34 cellular contexts compared by ENCODE assay signal in genomic region chr1:171597203-171597602, GRCh38. TPM values are rescaled to one million over a fixed set of nuclear protein-coding genes. Genes with fewer than 3 reads are reported as not detected.
DNase-seq lines count a peak whose midpoint lies in the region; ATAC-seq, FAIRE-seq and TF ChIP-seq lines count a peak whose summit lies in the region.
"Had no signal": no experiment of that assay in that cellular context is flagged by ENCODE, and none has a peak within 500 bp of the region (broad histone marks: within the 10 kb centered on the region; RNA-seq: fewer than 3 reads in every experiment).

No MANE protein-coding gene starts in this region.

- no peaks in the 10 kb centered on the region for H4K20me1 ChIP-seq in HepG2 (ENCODE audit: insufficient read depth, low read length)

- no TSS peak for BruUV-seq in HepG2 (replicated peaks; lab: Mats Ljungman, UMichigan)

- intact Hi-C loops in HepG2 (cut with micrococcal nuclease; ENCODE audit: unreplicated experiment) = no loop called here
- intact Hi-C loops in body of pancreas (cut with DNase I) = no loop called here

- H3K36me3 ChIP-seq in HepG2 (replicated peaks in 1 of 2; ENCODE audit: control insufficient read depth in 1 of 2, insufficient read depth in 2 of 2, low read length in 2 of 2) = peaks cover under 1 to 4% of the 10 kb centered on the region in 2 experiments; a peak in 2 of 5 replicates
- H3K36me3 ChIP-seq in body of pancreas (replicated peaks in 1 of 2; ENCODE audit: insufficient read depth in 1 of 2, low read depth in 2 of 2) = no peaks in the 10 kb centered on the region

- H3K27ac Mint-ChIP-seq in T-helper 17 cell = peak overlapping the region; percentile 9
- H3K27ac Mint-ChIP-seq: GM23338, HFFc6 had no signal

- H3K79me2 ChIP-seq in HepG2 (ENCODE audit: insufficient read depth, low read length) = no peaks in the 10 kb centered on the region

- peak; percentile 6 to 17 for DNase-seq in AML-193 (lab: John Stamatoyannopoulos, UW)
- DNase-seq in HL-60 (ENCODE audit: low read depth in 1 of 2, low spot score in 1 of 2) = peak; percentile 30 to 51
- DNase-seq in T-helper 17 cell = no peak
- DNase-seq in HepG2 (ENCODE audit: low spot score) = no peak
- DNase-seq in body of pancreas = no peak
- no peak for DNase-seq in foreskin keratinocyte
- DNase-seq: activated B cell treated with CpG ODN at 0.5 μM for 24 hours; activated CD4-positive, alpha-beta T cell treated with anti-CD3 and anti-CD28 coated beads, Interleukin-2, amount 10 ng/mL, durations not matched to agents 7 days and 5 days; activated gamma-delta T cell; activated T-cell treated with anti-CD3 and anti-CD28 coated beads, Interleukin-2, amount 50 U/mL, for 4 hours; Calu3; dermis blood vessel endothelial cell; heart right ventricle; HFFc6; NCI-H1105 treated with DMSO at 0.1 percent for 48 hours; NCI-H1930; NCI-H524; Peyer's patch; SHP77; stimulated activated naive B cell treated with anti-CD40 and anti-IgM and Interleukin-4, amounts not matched to agents 10 μg/mL and 1 μg/mL and 100 μg/mL, for 72 hours; substantia nigra; trophoblast cell had no signal

- H3K4me1 ChIP-seq in HepG2 (ENCODE audit: insufficient read depth, low read length) (no peaks in the 10 kb centered on the region), body of pancreas (no peaks in the 10 kb centered on the region), foreskin keratinocyte (no peaks in the 10 kb centered on the region)
- H3K4me1 ChIP-seq: Peyer's patch had no signal

- TF ChIP-seq EP300 in HepG2 (IDR thresholded peaks at IDR 0.05; ENCODE audit: low read depth in 2 of 2, low read length in 2 of 2) (no peak), HepG2 (CRISPR knock-in tag; IDR thresholded peaks at IDR 0.05; ENCODE audit: borderline replicate concordance) (no peak)

- no peak for TF ChIP-seq CTCF in HL-60 (IDR thresholded peaks at IDR 0.05; ENCODE audit: insufficient read depth, low read length)
- TF ChIP-seq CTCF in HepG2 (CRISPR knock-in tag; IDR thresholded peaks at IDR 0.05) = no peak
- no peak for TF ChIP-seq CTCF in body of pancreas (IDR thresholded peaks at IDR 0.05)
- TF ChIP-seq CTCF in foreskin keratinocyte (conservative IDR thresholded peaks at IDR 0.05) = no peak

- no peak overlapping the region for H3K4me2 ChIP-seq in HepG2 (ENCODE audit: low read depth, low read length)
- H3K4me2 ChIP-seq: GM23338 had no signal

- H3K4me3 Mint-ChIP-seq in T-helper 17 cell = no peak overlapping the region
- H3K4me3 Mint-ChIP-seq: activated B cell treated with CpG ODN at 0.5 μM for 24 hours; activated CD4-positive, alpha-beta T cell treated with anti-CD3 and anti-CD28 coated beads, Interleukin-2, amount 10 ng/mL, durations not matched to agents 7 days and 5 days; activated T-cell treated with anti-CD3 and anti-CD28 coated beads, Interleukin-2, amount 50 U/mL, for 4 hours; GM23338; HFFc6; nephron; stimulated activated naive B cell treated with anti-CD40 and anti-IgM and Interleukin-4, amounts not matched to agents 10 μg/mL and 1 μg/mL and 100 μg/mL, for 72 hours had no signal

- no peak for FAIRE-seq in HepG2 (lab: Jason Lieb, UNC)
- FAIRE-seq: frontal cortex, keratinocyte had no signal

- in situ Hi-C loops in HepG2 (cut with HindIII; ENCODE audit: extremely low pct_ligation_motif_present, low pct_unique_long_range_greater_than_20kb) = no loop called here

- H2AFZ ChIP-seq in HepG2 (ENCODE audit: low read length) = no peak overlapping the region
- H2AFZ ChIP-seq: GM23338 had no signal

- WGBS in HepG2 (ENCODE audit: low lambda C conversion rate) = 59% methylated on average over 1 of the region's 1 CpG
- 63 to 89% methylated on average over 1 of the region's 1 CpG for WGBS in body of pancreas, 2 donors

- peaks cover 2% of the 10 kb centered on the region for H3K4me1 Mint-ChIP-seq in T-helper 17 cell
- H3K4me1 Mint-ChIP-seq: activated B cell treated with CpG ODN at 0.5 μM for 24 hours; activated CD4-positive, alpha-beta T cell treated with anti-CD3 and anti-CD28 coated beads, Interleukin-2, amount 10 ng/mL, durations not matched to agents 7 days and 5 days; GM23338; nephron had no signal

- no peak for TF ChIP-seq POLR2A in HepG2 (IDR thresholded peaks at IDR 0.05; ENCODE audit: insufficient read depth in 1 of 2, low read depth in 2 of 2, low read length in 2 of 2)
- no peak for TF ChIP-seq POLR2A in body of pancreas (IDR thresholded peaks at IDR 0.05)

- H3K9me3 ChIP-seq in T-helper 17 cell (ENCODE audit: control insufficient read depth, low read length, poor library complexity, severe bottlenecking) (no peaks in the 10 kb centered on the region), HepG2 (ENCODE audit: low read length) (no peaks in the 10 kb centered on the region), body of pancreas (no peaks in the 10 kb centered on the region)
- H3K9me3 ChIP-seq: heart right ventricle, Peyer's patch had no signal

- POLR2A ChIA-PET in HepG2 (lab: Yijun Ruan, JAX) = no interaction called here

- no peaks in the 10 kb centered on the region for H3K27me3 Mint-ChIP-seq in T-helper 17 cell
- H3K27me3 Mint-ChIP-seq: activated B cell treated with CpG ODN at 0.5 μM for 24 hours; activated CD4-positive, alpha-beta T cell treated with anti-CD3 and anti-CD28 coated beads, Interleukin-2, amount 10 ng/mL, durations not matched to agents 7 days and 5 days; stimulated activated naive B cell treated with anti-CD40 and anti-IgM and Interleukin-4, amounts not matched to agents 10 μg/mL and 1 μg/mL and 100 μg/mL, for 72 hours had no signal

- TF ChIP-seq RAD21 in HepG2 (CRISPR knock-in tag; IDR thresholded peaks at IDR 0.05) = no peak

- H3K4me3 ChIP-seq in HL-60 (replicated peaks; ENCODE audit: insufficient read depth, low read length) (no peak overlapping the region), HepG2 (replicated peaks in 1 of 3; ENCODE audit: insufficient read depth in 1 of 3, low read depth in 2 of 3, low read length in 3 of 3) (no peak overlapping the region), body of pancreas (no peak overlapping the region)
- H3K4me3 ChIP-seq: GM23338, heart right ventricle, lung, Peyer's patch had no signal

- ATAC-seq in T-helper 17 cell = no peak
- peak; percentile 14; the same call in 1 of the 3 replicates for ATAC-seq in HepG2
- ATAC-seq in HG02840 (IDR thresholded peaks at IDR 0.05; ENCODE audit: low FRiP score, unreplicated experiment) = no peak
- ATAC-seq in body of pancreas = no peak
- no peak for ATAC-seq in foreskin keratinocyte
- ATAC-seq: activated T-cell treated with anti-CD3 and anti-CD28 coated beads, Interleukin-2, amount 50 U/mL, for 4 hours; esophagus mucosa; GM23338; heart right ventricle; stimulated activated naive B cell treated with anti-CD40 and anti-IgM and Interleukin-4, amounts not matched to agents 10 μg/mL and 1 μg/mL and 100 μg/mL, for 72 hours had no signal

- no peak overlapping the region for H3K27ac ChIP-seq in HL-60 (replicated peaks)
- no peak overlapping the region for H3K27ac ChIP-seq in HepG2 (ENCODE audit: extremely low read length, insufficient read depth, low read length)
- H3K27ac ChIP-seq in body of pancreas = no peak overlapping the region
- H3K27ac ChIP-seq in foreskin keratinocyte = no peak overlapping the region
- H3K27ac ChIP-seq: C4-2B, heart right ventricle, Peyer's patch had no signal

- H3K9ac ChIP-seq in HepG2 (ENCODE audit: insufficient read depth, low read depth, low read length) = no peak overlapping the region

- CTCF ChIA-PET in HepG2 (lab: Yijun Ruan, JAX; ENCODE audit: low intra/inter-chr PET ratio, low total read pairs) = no interaction called here

- peaks cover 2% of the 10 kb centered on the region for H3K36me3 Mint-ChIP-seq in T-helper 17 cell (ENCODE audit: low read depth)

- H3K27me3 ChIP-seq in HL-60 (ENCODE audit: insufficient read depth, poor library complexity, severe bottlenecking) (no peaks in the 10 kb centered on the region), HepG2 (ENCODE audit: control insufficient read depth in 1 of 2, insufficient read depth in 2 of 2, low read length in 2 of 2) (no peaks in the 10 kb centered on the region), body of pancreas (no peaks in the 10 kb centered on the region), foreskin keratinocyte (no peaks in the 10 kb centered on the region)
- H3K27me3 ChIP-seq: heart right ventricle, Peyer's patch had no signal

RNA-seq across cellular contexts. Expression of gene MYOCOS, which starts 24.8 kb away (rescaled TPM):
- total RNA-seq in T-helper 17 cell (under 1 TPM in 1 of 2 donors, not detected in 1; 0.16 TPM), HepG2 (2016; rRNA removed; fragmentation: Illumina TruSeq; extraction: Trizol) (not detected in 2 replicates), body of pancreas (not detected), foreskin keratinocyte (0.07 TPM in 1 of 2 replicates, not detected in the other)
- not detected in 2 replicates for total RNA-seq in HepG2 (2016; cell fraction: cytosol; rRNA removed; fragmentation: Illumina TruSeq; extraction: Trizol; ENCODE audit: low read depth)
- total RNA-seq in HepG2 (2016; cell fraction: insoluble cytoplasmic fraction; rRNA removed; fragmentation: Illumina TruSeq; extraction: Trizol) = not detected in 2 replicates
- total RNA-seq in HepG2 (2016; cell fraction: membrane; rRNA removed; fragmentation: Illumina TruSeq; extraction: Trizol) = not detected in 2 replicates
- not detected in 2 replicates for total RNA-seq in HepG2 (2016; cell fraction: nucleus; rRNA removed; fragmentation: Illumina TruSeq; extraction: Trizol)
- polyA plus RNA-seq in HepG2 (2011; rRNA removed) (not detected in 2 replicates), foreskin keratinocyte (not detected in 2 replicates)
- not detected in 2 replicates for polyA plus RNA-seq in HepG2 (2011; cell fraction: cytosol; rRNA removed)
- polyA plus RNA-seq in HepG2 (2011; cell fraction: nucleus; rRNA removed) = not detected in 2 replicates
- not detected in 2 replicates for polyA plus RNA-seq in HepG2 (2012)
- not detected in 2 replicates for polyA plus RNA-seq in HepG2 (2016; cell fraction: cytosol; fragmentation: Illumina TruSeq; extraction: Trizol; ENCODE audit: low read depth)
- not detected in 2 replicates for polyA plus RNA-seq in HepG2 (2016; cell fraction: insoluble cytoplasmic fraction; fragmentation: Illumina TruSeq; extraction: Trizol; ENCODE audit: low read depth)
- polyA plus RNA-seq in HepG2 (2016; cell fraction: membrane; fragmentation: Illumina TruSeq; extraction: Trizol; ENCODE audit: low read depth) = not detected in 2 replicates
- polyA plus RNA-seq in HepG2 (2016; cell fraction: nucleus; fragmentation: Illumina TruSeq; extraction: Trizol; ENCODE audit: insufficient read depth, low read depth) = not detected in 2 replicates
- not detected in 2 replicates for polyA minus RNA-seq in HepG2 (2011; rRNA and poly(A)+ RNA removed; ENCODE audit: low replicate concordance)
- polyA minus RNA-seq in HepG2 (2011; cell fraction: cytosol; rRNA and poly(A)+ RNA removed) = not detected in 2 replicates
- not detected in 2 replicates for polyA minus RNA-seq in HepG2 (2011; cell fraction: nucleus; rRNA and poly(A)+ RNA removed)
- total RNA-seq: Daoy, dermis blood vessel endothelial cell, esophagus mucosa, frontal cortex, GM23338, heart right ventricle, HFFc6, HT-29, lung, mononuclear cell, osteocyte, Peyer's patch had no signal
- polyA plus RNA-seq: GM23338, heart right ventricle, lung had no signal

RNA-seq across cellular contexts. Expression of gene MYOC, which starts 55.3 kb away (rescaled TPM):
- total RNA-seq in T-helper 17 cell = not detected
- total RNA-seq in HepG2 (2016; rRNA removed; fragmentation: Illumina TruSeq; extraction: Trizol) = not detected in 2 replicates
- not detected in 2 replicates for total RNA-seq in HepG2 (2016; cell fraction: cytosol; rRNA removed; fragmentation: Illumina TruSeq; extraction: Trizol; ENCODE audit: low read depth)
- total RNA-seq in HepG2 (2016; cell fraction: insoluble cytoplasmic fraction; rRNA removed; fragmentation: Illumina TruSeq; extraction: Trizol) = not detected in 2 replicates
- not detected in 2 replicates for total RNA-seq in HepG2 (2016; cell fraction: membrane; rRNA removed; fragmentation: Illumina TruSeq; extraction: Trizol)
- not detected in 2 replicates for total RNA-seq in HepG2 (2016; cell fraction: nucleus; rRNA removed; fragmentation: Illumina TruSeq; extraction: Trizol)
- polyA plus RNA-seq in HepG2 (2011; rRNA removed) = not detected in 2 replicates
- not detected in 2 replicates for polyA plus RNA-seq in HepG2 (2011; cell fraction: cytosol; rRNA removed)
- 0.10 TPM in 1 of 2 replicates, not detected in the other for polyA plus RNA-seq in HepG2 (2011; cell fraction: nucleus; rRNA removed)
- not detected in 2 replicates for polyA plus RNA-seq in HepG2 (2012)
- polyA plus RNA-seq in HepG2 (2016; cell fraction: cytosol; fragmentation: Illumina TruSeq; extraction: Trizol; ENCODE audit: low read depth) = not detected in 2 replicates
- polyA plus RNA-seq in HepG2 (2016; cell fraction: insoluble cytoplasmic fraction; fragmentation: Illumina TruSeq; extraction: Trizol; ENCODE audit: low read depth) = not detected in 2 replicates
- not detected in 2 replicates for polyA plus RNA-seq in HepG2 (2016; cell fraction: membrane; fragmentation: Illumina TruSeq; extraction: Trizol; ENCODE audit: low read depth)
- not detected in 2 replicates for polyA plus RNA-seq in HepG2 (2016; cell fraction: nucleus; fragmentation: Illumina TruSeq; extraction: Trizol; ENCODE audit: insufficient read depth, low read depth)
- not detected in 2 replicates for polyA minus RNA-seq in HepG2 (2011; rRNA and poly(A)+ RNA removed; ENCODE audit: low replicate concordance)
- polyA minus RNA-seq in HepG2 (2011; cell fraction: cytosol; rRNA and poly(A)+ RNA removed) = not detected in 2 replicates
- polyA minus RNA-seq in HepG2 (2011; cell fraction: nucleus; rRNA and poly(A)+ RNA removed) = not detected in 2 replicates
- total RNA-seq in body of pancreas = 1 to 10 TPM; 1.3 to 5.4 TPM
- not detected in 2 replicates for total RNA-seq in foreskin keratinocyte
- not detected in 2 replicates for polyA plus RNA-seq in foreskin keratinocyte
- total RNA-seq: activated B cell treated with CpG ODN at 0.5 μM for 24 hours; activated CD4-positive, alpha-beta T cell treated with anti-CD3 and anti-CD28 coated beads, Interleukin-2, amount 10 ng/mL, durations not matched to agents 7 days and 5 days; activated T-cell treated with anti-CD3 and anti-CD28 coated beads, Interleukin-2, amount 50 U/mL, for 4 hours; Calu3; Daoy; dermis blood vessel endothelial cell; GM23338; HT-29; mononuclear cell; osteocyte had no signal
- polyA plus RNA-seq: GM23338, keratinocyte had no signal

Comparison
In these comparisons a context has a peak if more than half of its experiments do, and no peak if none do; other contexts are left out.
1. DNase-seq: peak in AML-193 (2 of 2) and HL-60 (2 of 2); none in T-helper 17 cell (0 of 3), HepG2 (single experiment), body of pancreas (0 of 4) and foreskin keratinocyte (0 of 2).